ENCODE assay signal across 8 cellular contexts in the genomic region with DNA sequence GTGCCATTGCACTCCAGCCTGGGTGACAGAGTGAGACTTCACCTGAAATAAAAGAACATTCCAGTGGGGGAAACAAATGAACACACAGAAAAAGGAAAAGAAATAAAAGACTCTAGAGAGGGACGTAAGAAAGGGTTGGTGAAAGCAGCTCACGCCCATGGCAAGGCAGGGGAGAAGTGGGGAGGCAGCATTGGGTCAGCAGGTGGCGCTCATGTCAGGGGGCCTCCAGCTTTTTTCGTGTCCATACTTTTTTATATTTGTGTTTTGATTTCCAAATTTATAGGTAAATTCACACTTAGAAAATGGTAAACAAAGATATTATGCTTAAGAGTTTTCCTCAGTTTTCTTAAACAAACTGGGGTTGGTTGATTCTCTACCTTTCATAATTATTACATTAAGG. TPM values are rescaled to one million over a fixed set of nuclear protein-coding genes. Genes with fewer than 3 reads are reported as not detected.
DNase-seq lines count a peak whose midpoint lies in the region; ATAC-seq and TF ChIP-seq lines count a peak whose summit lies in the region.

No MANE protein-coding gene starts in this region.

- no peaks in the 10 kb centered on the region for H3K9me3 ChIP-seq in heart right ventricle

- peaks cover 0 to 16% (median 0%) of the 10 kb centered on the region in 9 donors for H3K4me1 ChIP-seq in heart right ventricle

- POLR2A ChIA-PET in GM10248 (lab: Yijun Ruan, JAX): no interaction called here

- H3K36me3 ChIP-seq in heart right ventricle: peaks cover 0 to 100% (median 53%) of the 10 kb centered on the region in 9 donors

- ATAC-seq in heart right ventricle: no peak

- H3K27ac ChIP-seq in heart right ventricle: no peak overlapping the region

- CTCF ChIA-PET in GM10248 (lab: Yijun Ruan, JAX): interaction anchor here (1.2 to 11.2 kb wide), 5 partner anchors 10 to 343 kb away, joined by 3 to 98 read pairs (median 5); a partner anchor contains a TSS

- TF ChIP-seq CTCF in GM10248 (IDR thresholded peaks at IDR 0.05; ENCODE audit: control extremely low read depth, extremely low read depth, low read depth, missing control alignments) (peak; percentile 45), heart right ventricle (IDR thresholded peaks at IDR 0.05) (peak; percentile 25 to 75 (median 61))

- peak; percentile 36 for DNase-seq in GM10248 (ENCODE audit: extremely low spot score)
- DNase-seq in NCI-H1092 treated with DMSO at 0.1 percent for 48 hours (lab: John Stamatoyannopoulos, UW): peak; percentile 24
- DNase-seq in activated T-cell treated with anti-CD3 and anti-CD28 coated beads, Interleukin-2, amount 50 U/mL, for 48 hours: peak; percentile 59
- DNase-seq in heart right ventricle: peak; percentile 11 to 36
- DNase-seq in stimulated activated CD4-positive, alpha-beta T cell treated with anti-CD3 and anti-CD28 coated beads, Interleukin-2, amount 100 ng/mL, for 24 hours: peak; percentile 55 to 60
- DNase-seq in pons (ENCODE audit: low spot score): no peak
- DNase-seq in inferior parietal cortex (ENCODE audit: extremely low spot score): no peak
- no peak for DNase-seq in NCI-H146 treated with DMSO at 0.1 percent for 48 hours (lab: John Stamatoyannopoulos, UW; ENCODE audit: unreplicated experiment)

- 60 to 65% methylated on average over 4 of the region's 4 CpGs for WGBS in heart right ventricle, 2 donors

- H3K4me3 ChIP-seq in heart right ventricle: no peak overlapping the region

- no peaks in the 10 kb centered on the region for H3K27me3 ChIP-seq in heart right ventricle

- intact Hi-C loops in heart right ventricle (cut with DNase I): loop anchor here in 1 of 10 donors (10.0 kb wide), 1 partner anchor 379 kb away; no protein-coding TSS in a partner anchor

RNA-seq across cellular contexts. Expression of a gene that starts 45.5 kb away (rescaled TPM):
- total RNA-seq in heart right ventricle: 100 to 1,000 TPM in 2 of 10 donors, 10 to 100 TPM in 8; 59.6 to 161 (median 92.0) TPM
- polyA plus RNA-seq in heart right ventricle: 10 to 100 TPM; 36.9 to 48.2 TPM

Comparison
In these comparisons a context has a peak if more than half of its experiments do, and no peak if none do; other contexts are left out.
1. DNase-seq: peak in GM10248 (single experiment), NCI-H1092 treated with DMSO at 0.1 percent for 48 hours (single experiment), activated T-cell treated with anti-CD3 and anti-CD28 coated beads, Interleukin-2, amount 50 U/mL, for 48 hours (2 of 2), heart right ventricle (2 of 2) and stimulated activated CD4-positive, alpha-beta T cell treated with anti-CD3 and anti-CD28 coated beads, Interleukin-2, amount 100 ng/mL, for 24 hours (2 of 2); none in pons (single experiment), inferior parietal cortex (single experiment) and NCI-H146 treated with DMSO at 0.1 percent for 48 hours (single experiment).